Comparison of ENCODE assay signal across 21 cellular contexts in genomic region chr2:190497428-190497827, GRCh38. TPM values are rescaled to one million over a fixed set of nuclear protein-coding genes. Genes with fewer than 3 reads are reported as not detected.
A peak's percentile ranks its signal among the peaks of the same experiment; 100 is the strongest.
DNase-seq lines count a peak whose midpoint lies in the region; ATAC-seq, FAIRE-seq and TF ChIP-seq lines count a peak whose summit lies in the region.
"Had no signal": no experiment of that assay in that cellular context is flagged by ENCODE, and none has a peak within 500 bp of the region (broad histone marks: within the 10 kb centered on the region; RNA-seq: fewer than 3 reads in every experiment).

No MANE protein-coding gene starts in this region.

- H2AFZ ChIP-seq in GM23248 (no peak overlapping the region), K562 (ENCODE audit: low read depth, low read length) (no peak overlapping the region)

- TF ChIP-seq EP300 in K562 (IDR thresholded peaks at IDR 0.05; ENCODE audit: low read length), result no peak

- H3K4me1 Mint-ChIP-seq in CD4-positive, alpha-beta T cell (ENCODE audit: low read depth), result peaks cover 34% of the 10 kb centered on the region

- H3K79me2 ChIP-seq in GM23248 (ENCODE audit: insufficient read depth) (no peaks in the 10 kb centered on the region), K562 (ENCODE audit: control insufficient read depth, insufficient read depth, low read length) (no peaks in the 10 kb centered on the region)

- H3K27me3 Mint-ChIP-seq in CD4-positive, alpha-beta T cell, result no peaks in the 10 kb centered on the region
- H3K27me3 Mint-ChIP-seq: activated B cell treated with CpG ODN at 0.5 μM for 24 hours; stimulated activated memory B cell treated with anti-CD40 and anti-IgM and Interleukin-4, amounts not matched to agents 10 μg/mL and 1 μg/mL and 100 μg/mL, for 72 hours had no signal

- no peak for TF ChIP-seq CTCF in CD4-positive, alpha-beta T cell (IDR thresholded peaks at IDR 0.05)
- TF ChIP-seq CTCF in K562 (IDR thresholded peaks at IDR 0.05 in 2 of 3, conservative IDR thresholded peaks at IDR 0.05 in 1 of 3; ENCODE audit: insufficient read depth in 2 of 3, low read depth in 1 of 3, low read length in 3 of 3) (no peak), right lobe of liver (IDR thresholded peaks at IDR 0.05) (no peak)

- no peaks in the 10 kb centered on the region for H3K9me1 ChIP-seq in K562 (ENCODE audit: control insufficient read depth, insufficient read depth, low read length)

- no peak overlapping the region for H3K4me3 Mint-ChIP-seq in CD4-positive, alpha-beta T cell
- H3K4me3 Mint-ChIP-seq: activated B cell treated with CpG ODN at 0.5 μM for 24 hours; stimulated activated memory B cell treated with anti-CD40 and anti-IgM and Interleukin-4, amounts not matched to agents 10 μg/mL and 1 μg/mL and 100 μg/mL, for 72 hours had no signal

- no peaks in the 10 kb centered on the region for H3K9me2 ChIP-seq in GM23248 (ENCODE audit: insufficient read depth)

- in situ Hi-C loops in GM23248 (cut with MboI) (no loop called here), K562 (cut with MboI) (no loop called here)

- H3K4me1 ChIP-seq in GM23248 (ENCODE audit: insufficient read depth) (peaks cover 7% of the 10 kb centered on the region; the same call in 1 of the 2 replicates), K562 (replicated peaks in 1 of 2; ENCODE audit: control insufficient read depth in 2 of 2, insufficient read depth in 2 of 2, low read length in 2 of 2) (peaks cover 4% of the 10 kb centered on the region in 2 experiments; a peak in 2 of 5 replicates), right lobe of liver (peaks cover 0 to 12% (median 4%) of the 10 kb centered on the region in 4 donors)
- H3K4me1 ChIP-seq: BLaER1 had no signal

- H4K20me1 ChIP-seq in GM23248 (ENCODE audit: insufficient read depth) (no peaks in the 10 kb centered on the region), K562 (replicated peaks; ENCODE audit: control insufficient read depth, insufficient read depth, low read length) (no peaks in the 10 kb centered on the region)
- H4K20me1 ChIP-seq: BLaER1 had no signal

- ATAC-seq in CD4-positive, alpha-beta T cell (ENCODE audit: poor library complexity), result no peak
- ATAC-seq in K562, result peak; percentile 85
- peak; percentile 66 to 76 (median 73) for ATAC-seq in right lobe of liver
- no peak for ATAC-seq in HG03520 (IDR thresholded peaks at IDR 0.05; ENCODE audit: unreplicated experiment)
- ATAC-seq in HG02763 (IDR thresholded peaks at IDR 0.05; ENCODE audit: unreplicated experiment), result no peak
- no peak for ATAC-seq in HG02970 (IDR thresholded peaks at IDR 0.05; ENCODE audit: low FRiP score, unreplicated experiment)
- ATAC-seq: GM12878; Panc1; stimulated activated memory B cell treated with anti-CD40 and anti-IgM and Interleukin-4, amounts not matched to agents 10 μg/mL and 1 μg/mL and 100 μg/mL, for 72 hours had no signal

- H3K9ac ChIP-seq in GM23248, result no peak overlapping the region
- H3K9ac ChIP-seq in K562 (ENCODE audit: insufficient read depth in 1 of 2, low read depth in 2 of 2, low read length in 2 of 2), result no peak overlapping the region
- H3K9ac ChIP-seq: BLaER1 had no signal

- CTCF ChIA-PET in CD4-positive, alpha-beta T cell (lab: Charles Lee), result no interaction called here
- CTCF ChIA-PET in K562 (lab: Yijun Ruan, JAX; ENCODE audit: low intra/inter-chr PET ratio), result no interaction called here

- H3K4me2 ChIP-seq in GM23248 (ENCODE audit: unreplicated experiment) (no peak overlapping the region), K562 (ENCODE audit: insufficient read depth, low read length) (no peak overlapping the region)
- H3K4me2 ChIP-seq: BLaER1 had no signal

- POLR2A ChIA-PET in CD4-positive, alpha-beta T cell (lab: Charles Lee), result no interaction called here
- POLR2A ChIA-PET in K562 (lab: Yijun Ruan, JAX), result no interaction called here

- intact Hi-C loops in CD4-positive, alpha-beta T cell (cut with DNase I, micrococcal nuclease), result no loop called here
- intact Hi-C loops in K562 (cut with micrococcal nuclease) (loop anchor here (5.0 kb wide), 1 partner anchor 75 kb away; no protein-coding TSS in a partner anchor), right lobe of liver (cut with DNase I) (no loop called here)

- no peak for TF ChIP-seq RAD21 in K562 (CRISPR knock-in tag; conservative IDR thresholded peaks at IDR 0.05 in 1 of 2, IDR thresholded peaks at IDR 0.05 in 1 of 2)

- H3F3A ChIP-seq in GM23248 (ENCODE audit: insufficient read depth), result no peaks in the 10 kb centered on the region

- no peaks in the 10 kb centered on the region for H3K27me3 ChIP-seq in CD4-positive, alpha-beta T cell (ENCODE audit: control insufficient read depth, insufficient read depth, low read length)
- no peaks in the 10 kb centered on the region for H3K27me3 ChIP-seq in GM23248 (replicated peaks; ENCODE audit: insufficient read depth)
- no peaks in the 10 kb centered on the region for H3K27me3 ChIP-seq in K562 (ENCODE audit: control insufficient read depth in 2 of 2, insufficient read depth in 2 of 2, low read length in 2 of 2)
- no peaks in the 10 kb centered on the region for H3K27me3 ChIP-seq in right lobe of liver
- H3K27me3 ChIP-seq: BLaER1, ovary had no signal

- no peak for FAIRE-seq in K562 (lab: Jason Lieb, UNC)
- FAIRE-seq: endothelial cell of umbilical vein, GM12878 had no signal

- TF ChIP-seq POLR2A in K562 (conservative IDR thresholded peaks at IDR 0.05) (no peak), right lobe of liver (IDR thresholded peaks at IDR 0.05) (no peak)

- no peaks in the 10 kb centered on the region for H3K9me3 ChIP-seq in CD4-positive, alpha-beta T cell (ENCODE audit: control insufficient read depth, low read length)
- no peaks in the 10 kb centered on the region for H3K9me3 ChIP-seq in GM23248 (ENCODE audit: low read depth)
- H3K9me3 ChIP-seq in K562 (replicated peaks; ENCODE audit: control insufficient read depth, insufficient read depth, low read depth, low read length), result no peaks in the 10 kb centered on the region
- no peaks in the 10 kb centered on the region for H3K9me3 ChIP-seq in right lobe of liver
- H3K9me3 ChIP-seq: ovary had no signal

- peak overlapping the region; percentile 54 for H3K27ac Mint-ChIP-seq in CD4-positive, alpha-beta T cell
- H3K27ac Mint-ChIP-seq: activated B cell treated with CpG ODN at 0.5 μM for 24 hours; stimulated activated memory B cell treated with anti-CD40 and anti-IgM and Interleukin-4, amounts not matched to agents 10 μg/mL and 1 μg/mL and 100 μg/mL, for 72 hours had no signal

- no peaks in the 10 kb centered on the region for H3K36me3 ChIP-seq in GM23248 (ENCODE audit: low read depth)
- no peaks in the 10 kb centered on the region for H3K36me3 ChIP-seq in K562 (ENCODE audit: control insufficient read depth, insufficient read depth, low read length)
- no peaks in the 10 kb centered on the region for H3K36me3 ChIP-seq in right lobe of liver
- H3K36me3 ChIP-seq: ovary had no signal

- WGBS in GM23248 (ENCODE audit: low coverage in 1 of 2, low lambda C conversion rate in 2 of 2, missing lambda C conversion rate in 2 of 2), 2 experiments, result 75 to 81% methylated on average over 4 of the region's 4 CpGs
- 65% methylated on average over 2 of the region's 4 CpGs for WGBS in K562 (ENCODE audit: insufficient coverage, low coverage, missing lambda C conversion rate)
- 69% methylated on average over 4 of the region's 4 CpGs for WGBS in right lobe of liver (ENCODE audit: insufficient coverage, low coverage, low lambda C conversion rate, missing lambda C conversion rate)

- H3K36me3 Mint-ChIP-seq in CD4-positive, alpha-beta T cell (ENCODE audit: low read depth), result peaks cover 87% of the 10 kb centered on the region

- H3K4me3 ChIP-seq in GM23248, result no peak overlapping the region
- H3K4me3 ChIP-seq in K562, result no peak overlapping the region
- no peak overlapping the region for H3K4me3 ChIP-seq in right lobe of liver
- H3K4me3 ChIP-seq: BLaER1, GM12878, ovary, skin epidermis had no signal

- H3K27ac ChIP-seq in CD4-positive, alpha-beta T cell (ENCODE audit: low read depth, low read length), result no peak overlapping the region
- no peak overlapping the region for H3K27ac ChIP-seq in GM23248
- no peak overlapping the region for H3K27ac ChIP-seq in K562 (ENCODE audit: extremely low read depth, low read depth, low read length)
- no peak overlapping the region for H3K27ac ChIP-seq in right lobe of liver
- H3K27ac ChIP-seq: BLaER1, HL-60, ovary had no signal

- BruUV-seq in K562 (replicated peaks; lab: Mats Ljungman, UMichigan), result no TSS peak

- DNase-seq in CD4-positive, alpha-beta T cell, result no peak
- DNase-seq in GM23248 (peak; percentile 5), K562 (ENCODE audit: extremely low read depth in 1 of 4, low spot score in 3 of 4) (peak in 1 of 4 experiments; percentile 8), right lobe of liver (no peak)
- DNase-seq: activated B cell treated with CpG ODN at 0.5 μM for 24 hours; activated CD8-positive, alpha-beta memory T cell treated with anti-CD3 and anti-CD28 coated beads, Interleukin-2, amount 50 U/mL, for 4 hours; central memory CD4-positive, alpha-beta T cell; Karpas-422; NCI-H187; NCI-H774; ovary had no signal

- peaks cover 10% of the 10 kb centered on the region for H3K9me3 Mint-ChIP-seq in CD4-positive, alpha-beta T cell
- H3K9me3 Mint-ChIP-seq: activated B cell treated with CpG ODN at 0.5 μM for 24 hours had no signal

RNA-seq across cellular contexts. Expression of gene NEMP2, which starts 37.1 kb away (rescaled TPM):
- total RNA-seq in CD4-positive, alpha-beta T cell, result 10 to 100 TPM; 11.6 to 12.2 TPM
- 1.0 and 2.7 TPM in 2 replicates for total RNA-seq in GM23248 (2014; rRNA removed; shearing (Covaris generic))
- polyA plus RNA-seq in GM23248 (2016; fragmentation: Nextera tagmentation; extraction: Ambion mirVana) (3.8 and 4.8 TPM in 2 replicates), K562 (2011; rRNA removed) (2.7 and 3.0 TPM in 2 replicates), K562 (2014; fragmentation: Illumina TruSeq; extraction: Trizol) (1.1 and 2.0 TPM in 2 replicates), K562 (2014; fragmentation: Nextera tagmentation; extraction: Ambion mirVana) (under 1 TPM; 0.32 to 0.36 TPM), K562 (2014; rRNA removed) (3.0 and 5.0 TPM in 2 replicates)
- 6.9 and 7.5 TPM in 2 replicates for total RNA-seq in K562 (2011; cell fraction: chromatin; rRNA removed; ENCODE audit: low replicate concordance)
- total RNA-seq in K562 (2011; cell fraction: nucleolus; rRNA removed), result 3.7 and 4.3 TPM in 2 replicates
- 7.4 and 11.6 TPM in 2 replicates for total RNA-seq in K562 (2011; cell fraction: nucleoplasm; rRNA removed)
- total RNA-seq in K562 (2014; rRNA removed) (1.4 and 1.6 TPM in 2 replicates), K562 (2014; rRNA removed; fragmentation: Illumina TruSeq; extraction: Trizol) (1.7 and 3.0 TPM in 2 replicates), K562 (2015; rRNA removed; fragmentation: Illumina TruSeq; extraction: Trizol) (2.0 and 2.2 TPM in 2 replicates), K562 (2021) (2.4 and 3.3 TPM in 2 replicates), right lobe of liver (1 to 10 TPM; 2.0 to 4.1 (median 2.7) TPM)
- polyA plus RNA-seq in K562 (2011; cell fraction: cytosol; rRNA removed), result 0.55 and 3.2 TPM in 2 replicates
- polyA plus RNA-seq in K562 (2011; cell fraction: nucleus; rRNA removed), result 1.9 and 2.0 TPM in 2 replicates
- 2.1 and 2.2 TPM in 2 replicates for polyA plus RNA-seq in K562 (2012)
- polyA minus RNA-seq in K562 (2011; rRNA and poly(A)+ RNA removed), result 9.7 and 10.6 TPM in 2 replicates
- 3.1 and 3.5 TPM in 2 replicates for polyA minus RNA-seq in K562 (2011; cell fraction: cytosol; rRNA and poly(A)+ RNA removed)
- polyA minus RNA-seq in K562 (2011; cell fraction: nucleus; rRNA and poly(A)+ RNA removed), result 6.3 and 9.2 TPM in 2 replicates

Comparison
In these comparisons a context has a peak if more than half of its experiments do, and no peak if none do; other contexts are left out.
1. ATAC-seq: peak in K562 (single experiment) and right lobe of liver (4 of 4); none in CD4-positive, alpha-beta T cell (single experiment), HG03520 (single experiment), HG02763 (single experiment) and HG02970 (single experiment).